1 cellular context compared by ENCODE assay signal in the genomic region with DNA sequence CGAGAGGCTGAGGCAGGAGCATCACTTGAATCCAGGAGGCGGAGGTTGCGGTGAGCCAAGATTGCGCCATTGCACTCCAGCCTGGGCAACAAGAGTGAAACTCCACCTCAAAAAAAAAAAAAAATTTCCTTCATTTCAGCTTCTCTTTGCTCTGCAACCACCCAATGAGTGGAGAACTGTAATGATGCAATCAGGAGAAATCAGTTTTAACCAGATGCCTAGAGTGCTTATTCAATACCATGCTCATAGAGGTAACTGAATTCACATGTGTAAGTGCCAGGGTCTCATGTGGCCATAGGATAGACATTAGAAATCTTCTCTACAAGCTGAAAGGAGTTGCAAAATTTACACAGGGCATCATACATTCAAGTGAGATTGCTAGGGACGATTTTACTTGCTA.
TF ChIP-seq lines count a peak whose summit lies in the region.

No MANE protein-coding gene starts in this region.

TF ChIP-seq in IMR-90, 13 proteins besides CTCF, POLR2A, EP300 and RAD21:
- TF ChIP-seq CEBPB (IDR thresholded peaks at IDR 0.05; ENCODE audit: low read depth, low read length): peak; percentile 71
- no peak for TF ChIP-seq ELK1 (IDR thresholded peaks at IDR 0.05; ENCODE audit: borderline replicate concordance, low read depth, low read length)
- TF ChIP-seq, protein P1, sequence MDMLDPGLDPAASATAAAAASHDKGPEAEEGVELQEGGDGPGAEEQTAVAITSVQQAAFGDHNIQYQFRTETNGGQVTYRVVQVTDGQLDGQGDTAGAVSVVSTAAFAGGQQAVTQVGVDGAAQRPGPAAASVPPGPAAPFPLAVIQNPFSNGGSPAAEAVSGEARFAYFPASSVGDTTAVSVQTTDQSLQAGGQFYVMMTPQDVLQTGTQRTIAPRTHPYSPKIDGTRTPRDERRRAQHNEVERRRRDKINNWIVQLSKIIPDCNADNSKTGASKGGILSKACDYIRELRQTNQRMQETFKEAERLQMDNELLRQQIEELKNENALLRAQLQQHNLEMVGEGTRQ (IDR thresholded peaks at IDR 0.05; ENCODE audit: low read depth, low read length): no peak
- TF ChIP-seq RCOR1 (IDR thresholded peaks at IDR 0.05; ENCODE audit: insufficient replicate concordance, low read length): no peak
TF ChIP-seq in IMR-90: peak in this region for 1.
